Comparison of ENCODE assay signal across 8 cellular contexts in the genomic region with DNA sequence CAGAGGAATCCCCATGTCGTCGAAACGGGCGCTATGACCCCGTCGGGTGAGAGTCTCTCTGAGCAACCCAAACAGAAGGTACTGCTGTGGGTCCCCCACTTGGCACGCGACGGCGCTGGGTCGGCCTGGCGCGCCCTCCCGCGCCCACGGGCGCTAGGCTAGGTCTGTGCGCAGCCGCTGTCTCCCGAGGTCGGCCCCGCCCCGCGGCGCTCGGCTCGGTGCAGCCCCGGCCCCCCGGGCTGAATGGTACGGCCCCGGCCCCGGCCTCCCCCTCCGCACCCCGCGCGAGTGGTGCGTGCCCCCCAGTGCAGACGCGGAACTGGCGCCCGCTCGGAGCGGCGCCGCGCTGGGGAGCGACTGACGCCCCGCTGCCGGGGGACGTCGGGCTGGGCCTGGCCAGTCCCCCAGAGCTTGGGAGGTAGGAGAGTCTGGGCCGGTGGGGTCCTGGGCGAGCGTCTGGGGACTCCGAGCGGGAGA. TPM values are rescaled to one million over a fixed set of nuclear protein-coding genes. Genes with fewer than 3 reads are reported as not detected.
DNase-seq lines count a peak whose midpoint lies in the region; ATAC-seq and TF ChIP-seq lines count a peak whose summit lies in the region.

MADD (plus strand) TSS at position 305 of the 477 bp plus-strand sequence.

- peaks cover 11% of the 10 kb centered on the region for H3K36me3 Mint-ChIP-seq in activated CD4-positive, alpha-beta T cell treated with anti-CD3 and anti-CD28 coated beads, Interleukin-2, amount 10 ng/mL, durations not matched to agents 24 days and 14 days (ENCODE audit: low read depth)

- DNase-seq in AML-193 (lab: John Stamatoyannopoulos, UW) (peak; percentile 67 to 74), NCI-H524 treated with DMSO at 0.1 percent for 48 hours (lab: John Stamatoyannopoulos, UW) (peak; percentile 46), dermis blood vessel endothelial cell (peak; percentile 91), lower leg skin (ENCODE audit: low spot score in 2 of 2) (peak; percentile 73 to 96)
- peak; percentile 97 for DNase-seq in activated CD4-positive, alpha-beta T cell treated with anti-CD3 and anti-CD28 coated beads, Interleukin-2, amount 10 ng/mL, durations not matched to agents 24 days and 14 days
- DNase-seq in stimulated activated CD4-positive, alpha-beta T cell treated with anti-CD3 and anti-CD28 coated beads, Interleukin-4, amount 100 ng/mL, for 48 hours (ENCODE audit: low read depth in 2 of 2), result peak; percentile 86 to 88

- H3K4me3 ChIP-seq in lower leg skin (ENCODE audit: low read depth, poor library complexity, severe bottlenecking), result peak within 1 kb of the TSS; percentile 72

- H3K4me3 Mint-ChIP-seq in activated CD4-positive, alpha-beta T cell treated with anti-CD3 and anti-CD28 coated beads, Interleukin-2, amount 10 ng/mL, durations not matched to agents 24 days and 14 days, result peak within 1 kb of the TSS; percentile 81

- H3K27ac Mint-ChIP-seq in activated CD4-positive, alpha-beta T cell treated with anti-CD3 and anti-CD28 coated beads, Interleukin-2, amount 10 ng/mL, durations not matched to agents 24 days and 14 days, result peak within 1 kb of the TSS; percentile 97

- no peak for TF ChIP-seq CTCF in lower leg skin (IDR thresholded peaks at IDR 0.05)

- intact Hi-C loops in activated CD4-positive, alpha-beta T cell treated with anti-CD3 and anti-CD28 coated beads, Interleukin-2, amount 10 ng/mL, durations not matched to agents 24 days and 14 days (cut with micrococcal nuclease), result loop anchor here (1.0 to 10.0 kb wide), 6 partner anchors 22 to 285 kb away; partner anchors contain the start of genes ACP2, CELF1 and SLC39A13
- intact Hi-C loops in lower leg skin (cut with DNase I; ENCODE audit: low total_unique reads), result loop anchor here (5.0 kb wide), 1 partner anchor 88 kb away; no protein-coding TSS in a partner anchor

- TF ChIP-seq POLR2A in lower leg skin (IDR thresholded peaks at IDR 0.05), result peak in 1 of 2 donors; percentile 54

- 0 to 2% methylated on average over 4 to 49 of the region's 57 CpGs for WGBS in lower leg skin, 2 donors

- no peaks in the 10 kb centered on the region for H3K27me3 Mint-ChIP-seq in activated CD4-positive, alpha-beta T cell treated with anti-CD3 and anti-CD28 coated beads, Interleukin-2, amount 10 ng/mL, durations not matched to agents 24 days and 14 days

- peak; percentile 75 for ATAC-seq in GM19035 (IDR thresholded peaks at IDR 0.05; ENCODE audit: unreplicated experiment)
- peak; percentile 82 for ATAC-seq in HG03280 (IDR thresholded peaks at IDR 0.05; ENCODE audit: unreplicated experiment)

- peaks cover 49% of the 10 kb centered on the region for H3K4me1 Mint-ChIP-seq in activated CD4-positive, alpha-beta T cell treated with anti-CD3 and anti-CD28 coated beads, Interleukin-2, amount 10 ng/mL, durations not matched to agents 24 days and 14 days

- no peaks in the 10 kb centered on the region for H3K9me3 Mint-ChIP-seq in activated CD4-positive, alpha-beta T cell treated with anti-CD3 and anti-CD28 coated beads, Interleukin-2, amount 10 ng/mL, durations not matched to agents 24 days and 14 days

RNA-seq across cellular contexts. Expression of gene MADD, which starts in this region (rescaled TPM):
- 78.5 and 80.7 TPM in 2 replicates for total RNA-seq in activated CD4-positive, alpha-beta T cell treated with anti-CD3 and anti-CD28 coated beads, Interleukin-2, amount 10 ng/mL, durations not matched to agents 24 days and 14 days
- total RNA-seq in dermis blood vessel endothelial cell (29.8 and 33.6 TPM in 2 replicates), lower leg skin (10 to 100 TPM; 43.2 to 65.5 (median 51.5) TPM)

Comparison
In these comparisons a context has a peak if more than half of its experiments do, and no peak if none do; other contexts are left out.
1. Peak in every context shown above with its lines: DNase-seq, ATAC-seq and H3K4me3 ChIP-seq.
2. DNase-seq: peak in every context shown above with its lines; median percentile 97 in activated CD4-positive, alpha-beta T cell treated with anti-CD3 and anti-CD28 coated beads, Interleukin-2, amount 10 ng/mL, durations not matched to agents 24 days and 14 days; 91 in dermis blood vessel endothelial cell; 87 in stimulated activated CD4-positive, alpha-beta T cell treated with anti-CD3 and anti-CD28 coated beads, Interleukin-4, amount 100 ng/mL, for 48 hours; 84 in lower leg skin; 70 in AML-193; 46 in NCI-H524 treated with DMSO at 0.1 percent for 48 hours.